ENCODE assay signal across 18 cellular contexts in genomic region chr21:43348801-43349261, GRCh38.
A peak's percentile ranks its signal among the peaks of the same experiment; 100 is the strongest.
DNase-seq lines count a peak whose midpoint lies in the region; ATAC-seq and TF ChIP-seq lines count a peak whose summit lies in the region.
"Had no signal": no experiment of that assay in that cellular context is flagged by ENCODE, and none has a peak within 500 bp of the region (broad histone marks: within the 10 kb centered on the region; RNA-seq: fewer than 3 reads in every experiment).

No MANE protein-coding gene starts in this region.

- H3K27me3 ChIP-seq in foreskin keratinocyte (no peaks in the 10 kb centered on the region), lung (ENCODE audit: control insufficient read depth, insufficient read depth) (no peaks in the 10 kb centered on the region), stomach (no peaks in the 10 kb centered on the region)
- no peaks in the 10 kb centered on the region for H3K27me3 ChIP-seq in CD4-positive, alpha-beta memory T cell (ENCODE audit: insufficient read depth, low read length)
- H3K27me3 ChIP-seq: thyroid gland had no signal

- H3K36me3 ChIP-seq in lung (ENCODE audit: control insufficient read depth in 2 of 2, insufficient read depth in 2 of 2, low read length in 2 of 2) (no peaks in the 10 kb centered on the region), stomach (no peaks in the 10 kb centered on the region)
- no peaks in the 10 kb centered on the region for H3K36me3 ChIP-seq in CD4-positive, alpha-beta memory T cell (ENCODE audit: insufficient read depth, low read length)
- H3K36me3 ChIP-seq: prostate gland, thyroid gland had no signal

- no peaks in the 10 kb centered on the region for H3K36me3 Mint-ChIP-seq in CD4-positive, alpha-beta memory T cell
- H3K36me3 Mint-ChIP-seq: natural killer cell; stimulated activated effector memory CD8-positive, alpha-beta T cell treated with anti-CD3 and anti-CD28 coated beads, Interleukin-12 subunit alpha, Interleukin-12 subunit beta, amount 100 ng/mL, for 72 hours had no signal

- H3K4me3 ChIP-seq in lung, result no peak overlapping the region
- H3K4me3 ChIP-seq in stomach, result no peak overlapping the region
- H3K4me3 ChIP-seq in CD4-positive, alpha-beta memory T cell (ENCODE audit: low read length in 2 of 2), result no peak overlapping the region
- H3K4me3 ChIP-seq: prostate gland, thyroid gland had no signal

- H3K9me3 ChIP-seq in lung (ENCODE audit: control insufficient read depth in 2 of 2, insufficient read depth in 1 of 2, low read length in 1 of 2) (no peaks in the 10 kb centered on the region), stomach (no peaks in the 10 kb centered on the region)
- no peaks in the 10 kb centered on the region for H3K9me3 ChIP-seq in CD4-positive, alpha-beta memory T cell (ENCODE audit: control insufficient read depth in 1 of 2, low read length in 2 of 2)
- H3K9me3 ChIP-seq: prostate gland, thyroid gland had no signal

- intact Hi-C loops in Right ventricle myocardium inferior (cut with DNase I), result loop anchor here (5.0 kb wide), 1 partner anchor 37 kb away; no protein-coding TSS in a partner anchor
- intact Hi-C loops in Right ventricle myocardium superior (cut with DNase I), result no loop called here
- intact Hi-C loops in stomach (cut with DNase I; ENCODE audit: low total_unique reads), result no loop called here
- intact Hi-C loops in CD4-positive, alpha-beta memory T cell (cut with micrococcal nuclease), result no loop called here

- no peaks in the 10 kb centered on the region for H3K27me3 Mint-ChIP-seq in CD4-positive, alpha-beta memory T cell
- H3K27me3 Mint-ChIP-seq: activated T-helper 17 cell treated with anti-CD3 and anti-CD28 coated beads, Interleukin-2, amount 50 U/mL, for 72 hours; B cell had no signal

- H3K9me3 Mint-ChIP-seq in CD4-positive, alpha-beta memory T cell, result no peaks in the 10 kb centered on the region
- H3K9me3 Mint-ChIP-seq: activated T-helper 17 cell treated with anti-CD3 and anti-CD28 coated beads, Interleukin-2, amount 50 U/mL, for 72 hours; HFFc6; natural killer cell; stimulated activated effector memory CD8-positive, alpha-beta T cell treated with anti-CD3 and anti-CD28 coated beads, Interleukin-12 subunit alpha, Interleukin-12 subunit beta, amount 100 ng/mL, for 72 hours; T-helper 2 cell treated with Interferon-gamma antibody and Interleukin-4, amounts not matched to agents 5 μg/mL and 100 μg/mL, for 36 hours had no signal

- H3K4me3 Mint-ChIP-seq in CD4-positive, alpha-beta memory T cell, result no peak overlapping the region
- H3K4me3 Mint-ChIP-seq: activated T-helper 17 cell treated with anti-CD3 and anti-CD28 coated beads, Interleukin-2, amount 50 U/mL, for 72 hours; B cell; HFFc6; natural killer cell; stimulated activated effector memory CD8-positive, alpha-beta T cell treated with anti-CD3 and anti-CD28 coated beads, Interleukin-12 subunit alpha, Interleukin-12 subunit beta, amount 100 ng/mL, for 72 hours; T-helper 2 cell treated with Interferon-gamma antibody and Interleukin-4, amounts not matched to agents 5 μg/mL and 100 μg/mL, for 36 hours had no signal

- CTCF ChIA-PET in CD4-positive, alpha-beta memory T cell (lab: Charles Lee; ENCODE audit: partially characterized antibody), result no interaction called here

- DNase-seq in Right ventricle myocardium inferior (ENCODE audit: missing footprints) (no peak), Right ventricle myocardium superior (no peak), foreskin keratinocyte (no peak), lung (ENCODE audit: low spot score) (no peak), stomach (no peak), NOMO-1 treated with dmso at 0.1 percent for 144 hours (lab: John Stamatoyannopoulos, UW; ENCODE audit: unreplicated experiment) (no peak)
- DNase-seq in CD4-positive, alpha-beta memory T cell, result no peak
- DNase-seq: HFFc6, natural killer cell, NCI-H69, thyroid gland had no signal

- POLR2A ChIA-PET in CD4-positive, alpha-beta memory T cell (lab: Charles Lee; ENCODE audit: partially characterized antibody), result no interaction called here

- no peaks in the 10 kb centered on the region for H3K4me1 ChIP-seq in foreskin keratinocyte
- peaks cover 0 to 31% of the 10 kb centered on the region in 2 donors for H3K4me1 ChIP-seq in lung (ENCODE audit: control insufficient read depth in 2 of 2, insufficient read depth in 2 of 2, low read length in 2 of 2)
- peaks cover 16 to 24% (median 19%) of the 10 kb centered on the region in 4 donors for H3K4me1 ChIP-seq in stomach
- H3K4me1 ChIP-seq in CD4-positive, alpha-beta memory T cell (ENCODE audit: insufficient read depth, low read length), result no peaks in the 10 kb centered on the region

- no peak for TF ChIP-seq POLR2A in stomach (IDR thresholded peaks at IDR 0.05)

- 57 to 74% methylated on average over 22 of the region's 22 CpGs for WGBS in lung, 2 donors
- WGBS in stomach, 5 donors, result 72 to 81% (median 77%) methylated on average over 12 to 22 of the region's 22 CpGs

- peak overlapping the region; percentile 78 for H3K27ac ChIP-seq in foreskin keratinocyte
- peak overlapping the region; percentile 34 to 63 for H3K27ac ChIP-seq in lung (ENCODE audit: low read depth in 1 of 2, low read length in 1 of 2)
- peak overlapping the region in 4 of 5 donors; percentile 7 to 57 (median 44) for H3K27ac ChIP-seq in stomach
- H3K27ac ChIP-seq in CD4-positive, alpha-beta memory T cell (ENCODE audit: low read depth, low read length), result no peak overlapping the region
- H3K27ac ChIP-seq: 22Rv1 had no signal

- H3K27ac Mint-ChIP-seq in CD4-positive, alpha-beta memory T cell, result no peak overlapping the region
- H3K27ac Mint-ChIP-seq: activated T-helper 17 cell treated with anti-CD3 and anti-CD28 coated beads, Interleukin-2, amount 50 U/mL, for 72 hours; B cell; HFFc6; natural killer cell; stimulated activated effector memory CD8-positive, alpha-beta T cell treated with anti-CD3 and anti-CD28 coated beads, Interleukin-12 subunit alpha, Interleukin-12 subunit beta, amount 100 ng/mL, for 72 hours; T-helper 2 cell treated with Interferon-gamma antibody and Interleukin-4, amounts not matched to agents 5 μg/mL and 100 μg/mL, for 36 hours had no signal

- ATAC-seq in Right ventricle myocardium inferior, result peak; percentile 17
- no peak for ATAC-seq in Right ventricle myocardium superior (ENCODE audit: poor library complexity)
- no peak for ATAC-seq in foreskin keratinocyte
- ATAC-seq in lung (ENCODE audit: insufficient read depth, low FRiP score), result no peak
- no peak for ATAC-seq in HG03196 (IDR thresholded peaks at IDR 0.05; ENCODE audit: unreplicated experiment)
- ATAC-seq: activated T-helper 17 cell treated with anti-CD3 and anti-CD28 coated beads, Interleukin-2, amount 50 U/mL, for 72 hours; natural killer cell; stimulated activated effector memory CD8-positive, alpha-beta T cell treated with anti-CD3 and anti-CD28 coated beads, Interleukin-12 subunit alpha, Interleukin-12 subunit beta, amount 100 ng/mL, for 72 hours had no signal

- TF ChIP-seq CTCF in foreskin keratinocyte (conservative IDR thresholded peaks at IDR 0.05) (no peak), lung (IDR thresholded peaks at IDR 0.05; ENCODE audit: control extremely low read depth, extremely low read depth) (no peak), stomach (IDR thresholded peaks at IDR 0.05) (no peak)

- TF ChIP-seq EP300 in stomach (IDR thresholded peaks at IDR 0.05), result no peak

- peaks cover 0 to 8% (median under 1%) of the 10 kb centered on the region in 4 donors for H3K4me1 Mint-ChIP-seq in CD4-positive, alpha-beta memory T cell
- H3K4me1 Mint-ChIP-seq: activated T-helper 17 cell treated with anti-CD3 and anti-CD28 coated beads, Interleukin-2, amount 50 U/mL, for 72 hours; natural killer cell had no signal
